In genomic region chr20:137668-138131, GRCh38 we compare ENCODE assay signal across 1 cellular context.
TF ChIP-seq lines count a peak whose summit lies in the region.

No MANE protein-coding gene starts in this region.

TF ChIP-seq in H1, 55 proteins besides CTCF, POLR2A, EP300 and RAD21:
- TF ChIP-seq CHD1 (IDR thresholded peaks at IDR 0.05; ENCODE audit: low read depth, low read length) (no peak), JUND (IDR thresholded peaks at IDR 0.05; ENCODE audit: low read length) (no peak), TCF12 (IDR thresholded peaks at IDR 0.05; ENCODE audit: low read depth, low read length) (no peak), MAFK (IDR thresholded peaks at IDR 0.05; ENCODE audit: low read depth, low read length) (no peak), SP2 (IDR thresholded peaks at IDR 0.05; ENCODE audit: low read length) (no peak; the same call in 1 of the 2 replicates), MAX (IDR thresholded peaks at IDR 0.05) (no peak), SUZ12 (IDR thresholded peaks at IDR 0.05; ENCODE audit: low read length) (no peak), TAF7 (optimal IDR thresholded peaks at IDR 0.05; ENCODE audit: borderline replicate concordance, low read depth, low read length) (no peak), BRCA1 (IDR thresholded peaks at IDR 0.05; ENCODE audit: low read depth, low read length) (no peak), E2F6 (IDR thresholded peaks at IDR 0.05) (no peak), BCL11A (IDR thresholded peaks at IDR 0.05; ENCODE audit: low read depth in 2 of 2, low read length in 2 of 2) (no peak), ZNF274 (IDR thresholded peaks at IDR 0.05; ENCODE audit: borderline replicate concordance, extremely low read depth, low read length) (no peak), GABPA (IDR thresholded peaks at IDR 0.05; ENCODE audit: borderline replicate concordance, insufficient read depth, low read length) (no peak)
